In the genomic region with DNA sequence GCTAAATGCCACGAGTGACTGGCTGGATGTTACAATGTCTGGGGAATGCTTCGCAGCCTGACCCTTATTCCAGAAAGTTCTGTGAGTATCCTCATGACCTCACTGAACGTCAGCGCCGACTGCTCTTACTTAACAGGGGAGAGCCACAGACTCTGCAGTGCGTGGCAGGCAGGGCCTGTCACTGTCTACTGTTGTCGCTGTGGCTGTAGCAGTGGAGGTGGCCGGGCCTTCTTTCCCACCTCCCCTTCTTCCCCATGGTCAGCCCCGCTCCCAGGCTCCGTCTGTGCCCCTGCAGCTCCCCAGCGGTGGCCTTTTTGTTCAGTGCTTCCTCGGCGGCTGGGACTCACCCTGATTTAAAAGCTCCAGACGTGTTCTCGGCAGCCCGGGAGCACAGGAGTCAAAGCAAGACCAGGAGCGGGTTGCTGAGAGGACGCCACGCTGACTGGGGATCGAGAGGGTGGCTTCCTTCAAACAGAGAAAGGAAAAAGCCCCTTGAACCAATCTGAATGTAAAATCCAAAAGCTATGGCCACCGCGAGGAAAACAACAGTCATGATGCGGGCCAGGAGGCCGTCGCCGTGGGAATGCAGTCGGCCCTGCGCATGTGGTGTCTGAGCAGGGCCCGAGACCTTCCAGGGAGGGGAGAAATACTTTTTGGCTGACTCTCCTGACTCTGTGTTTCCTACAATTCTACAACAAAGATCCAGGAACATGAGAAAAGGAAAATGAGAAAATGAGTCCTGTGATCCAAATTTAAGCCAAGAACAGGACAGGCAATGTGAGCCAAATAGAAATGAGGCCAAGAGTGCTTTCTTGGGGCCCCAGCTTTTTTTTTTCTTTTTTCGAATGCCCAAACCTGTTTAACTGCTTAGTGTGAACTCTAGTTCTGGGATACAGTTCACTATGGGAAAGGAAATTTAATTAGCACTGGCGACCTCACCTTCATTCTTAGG, we compare ENCODE assay signal across 11 cellular contexts. TPM values are rescaled to one million over a fixed set of nuclear protein-coding genes. Genes with fewer than 3 reads are reported as not detected.
DNase-seq lines count a peak whose midpoint lies in the region; ATAC-seq and TF ChIP-seq lines count a peak whose summit lies in the region.
"Had no signal": no experiment of that assay in that cellular context is flagged by ENCODE, and none has a peak within 500 bp of the region (broad histone marks: within the 10 kb centered on the region; RNA-seq: fewer than 3 reads in every experiment).

No MANE protein-coding gene starts in this region.

- H3K27ac ChIP-seq in HL-60 (replicated peaks) = peak overlapping the region; percentile 69
- peak overlapping the region; percentile 84 to 91 for H3K27ac ChIP-seq in left lung
- H3K27ac ChIP-seq in stomach = peak overlapping the region; percentile 95 to 97 (median 96)

- H3K4me1 ChIP-seq in left lung = peaks cover 60 to 90% of the 10 kb centered on the region in 2 donors
- peaks cover 57 to 85% (median 69%) of the 10 kb centered on the region in 4 donors for H3K4me1 ChIP-seq in stomach

- H3K27ac Mint-ChIP-seq in chondrocyte (ENCODE audit: unreplicated experiment) = peak overlapping the region; percentile 93
- H3K27ac Mint-ChIP-seq: activated T-cell treated with anti-CD3 and anti-CD28 coated beads, Interleukin-2, amount 50 U/mL, for 24 hours had no signal

- H3K4me3 ChIP-seq in HL-60 (replicated peaks; ENCODE audit: insufficient read depth, low read length) (no peak overlapping the region), left lung (no peak overlapping the region), stomach (peak overlapping the region in 2 of 4 donors; percentile 16 to 17)

- WGBS in stomach, 5 donors = 20 to 34% (median 23%) methylated on average over 30 to 31 of the region's 31 CpGs

- H3K4me3 Mint-ChIP-seq in chondrocyte (ENCODE audit: unreplicated experiment) = peak overlapping the region; percentile 38
- H3K4me3 Mint-ChIP-seq: activated T-cell treated with anti-CD3 and anti-CD28 coated beads, Interleukin-2, amount 50 U/mL, for 24 hours had no signal

- TF ChIP-seq CTCF in HL-60 (IDR thresholded peaks at IDR 0.05; ENCODE audit: insufficient read depth, low read length) = no peak
- no peak for TF ChIP-seq CTCF in chondrocyte (IDR thresholded peaks at IDR 0.05)
- TF ChIP-seq CTCF in left lung (IDR thresholded peaks at IDR 0.05) = no peak
- no peak for TF ChIP-seq CTCF in stomach (IDR thresholded peaks at IDR 0.05)

- peak; percentile 12 for ATAC-seq in left lung

- peaks cover 77% of the 10 kb centered on the region for H3K4me1 Mint-ChIP-seq in chondrocyte (ENCODE audit: low read depth)

- DNase-seq in HL-60 (ENCODE audit: low read depth in 1 of 2, low spot score in 1 of 2) (no peak), chondrocyte (ENCODE audit: low spot score) (no peak), left lung (no peak), stomach (peak; percentile 62), NCI-H2081 treated with DMSO at 0.1 percent for 48 hours (lab: John Stamatoyannopoulos, UW) (no peak), NCI-H526 (lab: John Stamatoyannopoulos, UW) (no peak), NCI-H748 (lab: John Stamatoyannopoulos, UW; ENCODE audit: unreplicated experiment) (no peak)
- DNase-seq in activated CD4-positive, CD25-positive, alpha-beta regulatory T cell treated with anti-CD3 and anti-CD28 coated beads, Interleukin-2, amount 50 U/mL, for 72 hours = no peak
- DNase-seq: activated T-cell treated with anti-CD3 and anti-CD28 coated beads, Interleukin-2, amount 50 U/mL, for 24 hours; NCI-H1436; stimulated activated CD4-positive, alpha-beta T cell treated with anti-CD3 and anti-CD28 coated beads, Interleukin-15, amount 100 ng/mL, for 24 hours had no signal

- no peaks in the 10 kb centered on the region for H3K9me3 Mint-ChIP-seq in chondrocyte (ENCODE audit: low read depth)
- H3K9me3 Mint-ChIP-seq: activated T-cell treated with anti-CD3 and anti-CD28 coated beads, Interleukin-2, amount 50 U/mL, for 24 hours had no signal

- H3K9me3 ChIP-seq in left lung = no peaks in the 10 kb centered on the region
- H3K9me3 ChIP-seq in stomach = no peaks in the 10 kb centered on the region

- H3K36me3 ChIP-seq in left lung (no peaks in the 10 kb centered on the region), stomach (no peaks in the 10 kb centered on the region)

- TF ChIP-seq EP300 in stomach (IDR thresholded peaks at IDR 0.05) = peak; percentile 81

- H3K36me3 Mint-ChIP-seq in chondrocyte (ENCODE audit: low read depth) = peaks cover 1% of the 10 kb centered on the region

- TF ChIP-seq POLR2A in stomach (IDR thresholded peaks at IDR 0.05) = no peak

- intact Hi-C loops in left lung (cut with DNase I) = loop anchor here in 1 of 2 donors (5.0 to 10.0 kb wide), 2 partner anchors 63 to 191 kb away; no protein-coding TSS in a partner anchor
- intact Hi-C loops in stomach (cut with DNase I; ENCODE audit: low total_unique reads) = no loop called here

- H3K27me3 ChIP-seq in HL-60 (ENCODE audit: insufficient read depth, poor library complexity, severe bottlenecking) = no peaks in the 10 kb centered on the region
- H3K27me3 ChIP-seq in left lung = no peaks in the 10 kb centered on the region
- H3K27me3 ChIP-seq in stomach = no peaks in the 10 kb centered on the region

- H3K27me3 Mint-ChIP-seq in chondrocyte (ENCODE audit: low read depth) = no peaks in the 10 kb centered on the region

RNA-seq across cellular contexts. Expression of a gene that starts 52.5 kb away (rescaled TPM):
- 11.2 to 22.2 TPM (median 12.9 TPM) in 3 replicates for total RNA-seq in chondrocyte
- 10 to 100 TPM; 20.9 to 23.8 TPM for total RNA-seq in left lung
- total RNA-seq in stomach = 10 to 100 TPM; 14.0 to 63.2 (median 53.9) TPM
- 10 to 100 TPM in 1 of 3 donors, 1 to 10 TPM in 2; 5.7 to 34.7 (median 9.0) TPM for polyA plus RNA-seq in stomach
